Comparison of ENCODE assay signal across 1 cellular context in genomic region chr16:89576173-89577054, GRCh38.
TF ChIP-seq lines count a peak whose summit lies in the region.

No MANE protein-coding gene starts in this region.

TF ChIP-seq in WTC11, 78 proteins besides CTCF, POLR2A, EP300 and RAD21 (continued from another document):
- TF ChIP-seq KAT7 (CRISPR knock-in tag; IDR thresholded peaks at IDR 0.05; ENCODE audit: borderline replicate concordance) = no peak
- no peak for TF ChIP-seq CREM (CRISPR knock-in tag; IDR thresholded peaks at IDR 0.05)
- TF ChIP-seq EMX1 (CRISPR knock-in tag; IDR thresholded peaks at IDR 0.05) = no peak
- no peak for TF ChIP-seq ZBTB21 (CRISPR knock-in tag; IDR thresholded peaks at IDR 0.05; ENCODE audit: borderline replicate concordance)
- TF ChIP-seq PREB (CRISPR knock-in tag; IDR thresholded peaks at IDR 0.05; ENCODE audit: borderline replicate concordance) = no peak
- no peak for TF ChIP-seq RORB (CRISPR knock-in tag; IDR thresholded peaks at IDR 0.05)
- 0 out of 2 replicates have a peak, but pooled peaks have one; percentile 29 for TF ChIP-seq NR3C1 (CRISPR knock-in tag; conservative IDR thresholded peaks at IDR 0.05; ENCODE audit: low read depth)
- TF ChIP-seq IRF1 (CRISPR knock-in tag; IDR thresholded peaks at IDR 0.05) = no peak
- TF ChIP-seq FOXP4 (CRISPR knock-in tag; IDR thresholded peaks at IDR 0.05) = 0 out of 2 replicates have a peak, but pooled peaks have one; percentile 22
- TF ChIP-seq OVOL2 (CRISPR knock-in tag; IDR thresholded peaks at IDR 0.05; ENCODE audit: borderline replicate concordance) = no peak
- TF ChIP-seq E2F4 (CRISPR knock-in tag; IDR thresholded peaks at IDR 0.05; ENCODE audit: borderline replicate concordance, low read depth) = no peak
- TF ChIP-seq ATF2 (CRISPR knock-in tag; IDR thresholded peaks at IDR 0.05; ENCODE audit: borderline replicate concordance, low read depth) = no peak
- TF ChIP-seq ZNF219 (CRISPR knock-in tag; IDR thresholded peaks at IDR 0.05; ENCODE audit: borderline replicate concordance) = no peak
- no peak for TF ChIP-seq ZNF532 (CRISPR knock-in tag; IDR thresholded peaks at IDR 0.05; ENCODE audit: borderline replicate concordance)
- TF ChIP-seq CDX4 (CRISPR knock-in tag; IDR thresholded peaks at IDR 0.05; ENCODE audit: borderline replicate concordance) = no peak
- TF ChIP-seq USF2 (CRISPR knock-in tag; IDR thresholded peaks at IDR 0.05) = no peak
- no peak for TF ChIP-seq USF1 (CRISPR knock-in tag; IDR thresholded peaks at IDR 0.05)
- no peak for TF ChIP-seq MXD4 (CRISPR knock-in tag; IDR thresholded peaks at IDR 0.05; ENCODE audit: borderline replicate concordance)
- peak; percentile 46; the same call in 1 of the 2 replicates for TF ChIP-seq ZNF423 (CRISPR knock-in tag; IDR thresholded peaks at IDR 0.05)
- TF ChIP-seq ZSCAN18 (CRISPR knock-in tag; IDR thresholded peaks at IDR 0.05) = no peak
- no peak for TF ChIP-seq FOXJ3 (CRISPR knock-in tag; IDR thresholded peaks at IDR 0.05; ENCODE audit: borderline replicate concordance)
- no peak for TF ChIP-seq ZNF396 (CRISPR knock-in tag; IDR thresholded peaks at IDR 0.05; ENCODE audit: borderline replicate concordance)
- TF ChIP-seq FOXK1 (CRISPR knock-in tag; IDR thresholded peaks at IDR 0.05) = no peak
- no peak for TF ChIP-seq SMAD4 (CRISPR knock-in tag; IDR thresholded peaks at IDR 0.05)
- no peak for TF ChIP-seq CBFB (CRISPR knock-in tag; IDR thresholded peaks at IDR 0.05; ENCODE audit: low read depth)
- no peak for TF ChIP-seq JAZF1 (CRISPR knock-in tag; IDR thresholded peaks at IDR 0.05)
